1 cellular context compared by ENCODE assay signal in the genomic region with DNA sequence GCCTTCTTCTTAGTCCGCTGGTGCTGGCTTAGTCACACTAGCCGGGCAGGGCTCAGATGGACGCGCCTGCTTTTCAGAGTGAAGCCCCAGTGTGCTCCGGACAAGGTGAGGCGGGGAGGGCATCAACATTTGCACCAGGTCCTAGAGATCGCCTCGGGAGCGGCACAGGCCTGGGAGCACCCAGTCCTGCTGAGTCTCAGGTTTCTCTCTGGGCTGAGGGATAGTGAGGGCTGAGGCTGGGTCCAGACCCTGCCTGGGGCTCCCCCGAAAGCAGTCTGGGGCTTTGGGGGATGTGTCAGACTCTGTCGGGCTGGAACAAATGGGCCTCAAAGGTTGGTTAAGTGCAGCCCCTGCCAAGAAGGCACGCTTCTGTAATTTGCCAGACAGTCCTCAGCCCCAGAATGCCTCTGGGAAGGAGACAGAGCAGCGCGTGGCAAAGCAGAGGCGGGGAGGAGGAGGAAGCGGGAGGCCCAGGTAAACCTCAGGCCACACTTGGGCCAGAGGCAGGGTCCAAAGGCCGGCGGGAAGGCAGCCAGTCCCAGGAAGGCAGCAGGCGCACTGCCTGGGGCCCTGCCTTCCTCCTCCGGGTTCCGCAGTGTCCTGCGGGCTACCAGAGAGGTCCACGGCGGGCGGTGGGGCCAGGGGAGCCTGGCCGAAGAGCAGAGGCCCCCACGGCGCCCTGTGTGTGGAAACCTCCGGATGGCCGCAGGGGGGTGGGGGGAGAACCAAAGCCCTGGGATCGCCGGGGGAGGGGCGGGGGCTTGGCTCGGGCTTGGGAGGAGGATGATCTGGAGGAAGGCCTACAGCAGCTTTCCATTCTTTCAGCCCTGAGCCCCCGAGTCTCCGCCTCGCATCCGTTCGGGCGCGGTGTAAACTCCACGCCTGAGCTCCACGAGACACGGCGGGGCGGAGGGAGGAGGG.
TF ChIP-seq lines count a peak whose summit lies in the region.

No MANE protein-coding gene starts in this region.

TF ChIP-seq in A549, 52 proteins besides CTCF, POLR2A, EP300 and RAD21 (continued from another document):
- TF ChIP-seq NPAS2 (CRISPR knock-in tag; IDR thresholded peaks at IDR 0.05; ENCODE audit: borderline replicate concordance) (no peak), KDM1A (IDR thresholded peaks at IDR 0.05; ENCODE audit: low read depth) (no peak), PHF8 (IDR thresholded peaks at IDR 0.05; ENCODE audit: borderline replicate concordance, low read depth) (no peak), CHD2 (IDR thresholded peaks at IDR 0.05; ENCODE audit: low read length, partially characterized antibody) (no peak), TP53 (CRISPR knock-in tag; IDR thresholded peaks at IDR 0.05) (no peak)
